20 cellular contexts compared by ENCODE assay signal in the genomic region with DNA sequence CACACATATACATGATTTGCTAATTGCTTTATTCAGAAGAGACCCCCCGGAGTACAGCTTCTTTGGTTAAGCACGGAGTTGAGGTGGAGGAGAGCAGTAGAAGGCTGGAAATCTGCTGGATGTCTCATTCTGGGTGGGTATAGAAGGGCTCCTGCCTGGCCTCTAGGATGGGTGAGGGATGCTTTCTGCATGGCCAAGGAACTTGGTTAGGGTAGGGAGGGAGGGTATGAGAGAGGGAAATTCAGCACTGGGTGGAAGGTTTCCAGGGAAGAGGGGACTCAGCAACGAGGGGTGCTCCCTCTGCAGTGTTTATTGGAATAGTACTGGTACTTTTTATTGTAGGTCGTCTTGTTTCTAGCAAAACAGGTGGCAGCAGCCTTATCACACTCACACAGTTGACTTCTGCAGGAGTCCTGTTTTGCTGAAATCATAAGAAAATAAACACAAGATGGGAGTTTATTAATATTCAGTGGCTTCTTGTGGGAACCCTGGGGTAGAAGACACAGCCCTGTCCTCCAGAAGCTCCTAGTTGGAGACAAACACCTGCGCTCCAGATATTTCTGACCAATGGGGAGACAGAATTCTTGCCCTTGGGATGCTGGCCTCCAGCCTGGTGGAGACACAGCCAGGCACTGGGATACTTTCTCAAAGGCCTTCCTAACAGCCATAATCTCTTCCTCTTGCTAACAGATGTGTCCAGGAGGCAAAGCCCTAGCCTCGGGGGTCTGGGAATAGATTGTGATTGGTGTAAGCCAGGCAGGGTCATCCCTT. TPM values are rescaled to one million over a fixed set of nuclear protein-coding genes. Genes with fewer than 3 reads are reported as not detected.
DNase-seq lines count a peak whose midpoint lies in the region; ATAC-seq, FAIRE-seq and TF ChIP-seq lines count a peak whose summit lies in the region.
"Had no signal": no experiment of that assay in that cellular context is flagged by ENCODE, and none has a peak within 500 bp of the region (broad histone marks: within the 10 kb centered on the region; RNA-seq: fewer than 3 reads in every experiment).

No MANE protein-coding gene starts in this region.

- H3K27me3 ChIP-seq in HCT116 (ENCODE audit: insufficient read depth, low read length) (no peaks in the 10 kb centered on the region), keratinocyte (ENCODE audit: control insufficient read depth, extremely low read depth, insufficient read depth, low read length) (peaks cover 13% of the 10 kb centered on the region), pancreas (no peaks in the 10 kb centered on the region)
- H3K27me3 ChIP-seq: BE2C had no signal

- no TSS peak for BruUV-seq in HCT116 (replicated peaks; lab: Mats Ljungman, UMichigan)

- H3K4me3 ChIP-seq in HCT116 (replicated peaks in 1 of 2; ENCODE audit: low read depth in 1 of 2, low read length in 2 of 2) = no peak overlapping the region
- H3K4me3 ChIP-seq in keratinocyte (ENCODE audit: control insufficient read depth in 2 of 3, extremely low read depth in 1 of 3, insufficient read depth in 2 of 3, low read depth in 1 of 3, low read length in 3 of 3) = no peak overlapping the region
- H3K4me3 ChIP-seq in pancreas = no peak overlapping the region
- H3K4me3 ChIP-seq: SJCRH30 had no signal

- FAIRE-seq in keratinocyte (lab: Jason Lieb, UNC) (no peak), pancreas (lab: Jason Lieb, UNC) (no peak)
- FAIRE-seq: D721Med, GM12892, H54, RCC 7860 had no signal

- intact Hi-C loops in HCT116 (cut with micrococcal nuclease) = loop anchor here (1.0 to 2.0 kb wide), 3 partner anchors 177 to 519 kb away; no protein-coding TSS in a partner anchor
- intact Hi-C loops in pancreas (cut with DNase I) = loop anchor here in 1 of 3 donors (10.0 kb wide), 1 partner anchor 169 kb away; no protein-coding TSS in a partner anchor

- H3K4me1 ChIP-seq in HCT116 (ENCODE audit: control insufficient read depth in 1 of 2, insufficient read depth in 2 of 2, low read length in 2 of 2) (0 out of 4 replicates have a peak, but pooled peaks cover 0 to 3% of the 10 kb centered on the region in 2 experiments), keratinocyte (ENCODE audit: control insufficient read depth, extremely low read depth, insufficient read depth, low read length) (peaks cover 5% of the 10 kb centered on the region), pancreas (peaks cover 0 to 5% (median 4%) of the 10 kb centered on the region in 3 donors)
- H3K4me1 ChIP-seq: BE2C, SJCRH30 had no signal

- WGBS in pancreas, 2 donors = 20 to 26% methylated on average over 6 of the region's 6 CpGs

- ATAC-seq in HCT116 = no peak
- peak; percentile 23 for ATAC-seq in WTC11
- peak in 3 of 4 donors; percentile 2 to 16 (median 8) for ATAC-seq in pancreas
- ATAC-seq in HG03175 (IDR thresholded peaks at IDR 0.05; ENCODE audit: unreplicated experiment) = no peak

- CTCF ChIA-PET in HCT116 (lab: Charles Lee) = interaction anchor here (0.5 to 2.2 kb wide), 13 partner anchors 10 to 650 kb away, joined by 3 to 20 read pairs (median 4); no protein-coding TSS in a partner anchor
- CTCF ChIA-PET in WTC11 (lab: Charles Lee) = interaction anchor here (0.7 to 2.6 kb wide), 44 partner anchors 10 to 508 kb away, joined by 3 to 75 read pairs (median 5); partner anchors contain the start of genes OTUD3 and VWA5B1

- no peaks in the 10 kb centered on the region for H4K20me1 ChIP-seq in HCT116 (ENCODE audit: insufficient read depth)
- no peaks in the 10 kb centered on the region for H4K20me1 ChIP-seq in keratinocyte (ENCODE audit: control insufficient read depth, extremely low read depth, insufficient read depth, low read length)

- DNase-seq in HCT116 (ENCODE audit: low read depth, low spot score) (no peak), WTC11 (ENCODE audit: low spot score) (no peak), keratinocyte (ENCODE audit: low read depth, low spot score) (no peak), pancreas (no peak), NCI-H2107 treated with DMSO at 0.1 percent for 48 hours (lab: John Stamatoyannopoulos, UW; ENCODE audit: unreplicated experiment) (no peak)
- no peak for DNase-seq in stimulated activated naive CD4-positive, alpha-beta T cell treated with Interleukin-2 at 50 U/mL for 16 hours (lab: John Stamatoyannopoulos, UW)
- DNase-seq: DND-41, GDM1, NCI-H187, NCI-H774 had no signal

- H3K79me2 ChIP-seq in HCT116 (ENCODE audit: insufficient read depth, low read length) = no peaks in the 10 kb centered on the region
- no peaks in the 10 kb centered on the region for H3K79me2 ChIP-seq in keratinocyte (ENCODE audit: control insufficient read depth, insufficient read depth, low read length)

- H3K9me1 ChIP-seq in keratinocyte (ENCODE audit: control insufficient read depth, extremely low read depth, insufficient read depth, low read length) = no peaks in the 10 kb centered on the region

- H3K4me3 Mint-ChIP-seq in WTC11 = no peak overlapping the region
- H3K4me3 Mint-ChIP-seq: CD4-positive, alpha-beta memory T cell had no signal

- H3K4me2 ChIP-seq in HCT116 (ENCODE audit: low read length) (peak overlapping the region; percentile 37; the same call in 1 of the 2 replicates), keratinocyte (ENCODE audit: control insufficient read depth, extremely low read depth, insufficient read depth, low read depth, low read length) (peak overlapping the region; percentile 18)

- POLR2A ChIA-PET in HCT116 (lab: Charles Lee) (no interaction called here), WTC11 (lab: Charles Lee) (no interaction called here)

- H3K9me3 Mint-ChIP-seq in WTC11 = no peaks in the 10 kb centered on the region
- H3K9me3 Mint-ChIP-seq: CD4-positive, alpha-beta memory T cell had no signal

- H3K9me2 ChIP-seq in HCT116 (ENCODE audit: insufficient read depth) = no peaks in the 10 kb centered on the region

- no peak overlapping the region; the same call in 1 of the 2 replicates for H3K27ac Mint-ChIP-seq in WTC11
- H3K27ac Mint-ChIP-seq: CD4-positive, alpha-beta memory T cell had no signal

- H3K9me3 ChIP-seq in HCT116 (ENCODE audit: control insufficient read depth in 1 of 2, insufficient read depth in 1 of 2, low read depth in 1 of 2, low read length in 2 of 2) (no peaks in the 10 kb centered on the region), keratinocyte (ENCODE audit: control insufficient read depth, low read depth, low read length) (no peaks in the 10 kb centered on the region), pancreas (no peaks in the 10 kb centered on the region)
- H3K9me3 ChIP-seq: BE2C, SJCRH30 had no signal

- H3K36me3 Mint-ChIP-seq in WTC11 = no peaks in the 10 kb centered on the region
- H3K36me3 Mint-ChIP-seq: CD4-positive, alpha-beta memory T cell had no signal

- no peak overlapping the region for H3K9ac ChIP-seq in HCT116 (ENCODE audit: low read length)
- no peak overlapping the region for H3K9ac ChIP-seq in keratinocyte (ENCODE audit: control insufficient read depth, extremely low read depth, insufficient read depth, low read length)

- dilution Hi-C loops in keratinocyte (cut with MboI; ENCODE audit: extremely low pct_ligation_motif_present, low sequenced_read_pairs) = no loop called here

- no peak overlapping the region for H3K27ac ChIP-seq in HCT116 (ENCODE audit: low read depth, low read length)
- no peak overlapping the region for H3K27ac ChIP-seq in keratinocyte (ENCODE audit: control insufficient read depth, insufficient read depth, low read length)
- H3K27ac ChIP-seq in pancreas = peak overlapping the region in 1 of 4 donors; percentile 42
- H3K27ac ChIP-seq: SJCRH30 had no signal

- no peak for TF ChIP-seq POLR2A in HCT116 (IDR thresholded peaks at IDR 0.05; ENCODE audit: borderline replicate concordance, extremely low read depth, insufficient read depth, insufficient read length)

- no peak for TF ChIP-seq CTCF in HCT116 (IDR thresholded peaks at IDR 0.05 in 2 of 3, conservative IDR thresholded peaks at IDR 0.05 in 1 of 3; ENCODE audit: borderline replicate concordance in 1 of 3, insufficient read depth in 1 of 3, low read depth in 2 of 3, low read length in 2 of 3)
- no peak for TF ChIP-seq CTCF in WTC11 (IDR thresholded peaks at IDR 0.05)
- no peak for TF ChIP-seq CTCF in keratinocyte (optimal IDR thresholded peaks at IDR 0.05 in 1 of 3, IDR thresholded peaks at IDR 0.05 in 1 of 3, conservative IDR thresholded peaks at IDR 0.05 in 1 of 3; ENCODE audit: extremely low read depth in 1 of 3, insufficient read depth in 2 of 3, low read length in 3 of 3)
- TF ChIP-seq CTCF in pancreas (IDR thresholded peaks at IDR 0.05) = no peak

- H3K36me3 ChIP-seq in HCT116 (ENCODE audit: control insufficient read depth in 1 of 2, insufficient read depth in 2 of 2, low read length in 2 of 2) (no peaks in the 10 kb centered on the region), keratinocyte (ENCODE audit: control insufficient read depth in 2 of 2, extremely low read depth in 1 of 2, insufficient read depth in 2 of 2, low read length in 2 of 2) (no peaks in the 10 kb centered on the region), pancreas (no peaks in the 10 kb centered on the region)
- H3K36me3 ChIP-seq: BE2C, SJCRH30 had no signal

- RAD21 ChIA-PET in HCT116 (lab: Charles Lee; ENCODE audit: low non-redundant PET in 1 of 2, low total read pairs in 2 of 2, uncharacterized antibody in 2 of 2, unreplicated experiment in 2 of 2) = interaction anchor here in 1 of 2 experiments (1.1 to 1.6 kb wide), 2 partner anchors 170 to 176 kb away, joined by 3 to 6 read pairs; no protein-coding TSS in a partner anchor

- peaks cover 28% of the 10 kb centered on the region for H3K4me1 Mint-ChIP-seq in WTC11

- TF ChIP-seq RAD21 in HCT116 (IDR thresholded peaks at IDR 0.05; ENCODE audit: low read depth) = no peak

- peaks cover 4% of the 10 kb centered on the region for H3K27me3 Mint-ChIP-seq in WTC11 (ENCODE audit: low read depth)

- H2AFZ ChIP-seq in HCT116 (ENCODE audit: low read depth, low read length, poor library complexity, severe bottlenecking) (peak overlapping the region; percentile 13), keratinocyte (ENCODE audit: control insufficient read depth, low read length) (no peak overlapping the region)

RNA-seq across cellular contexts. Expression of gene PLA2G2A, which starts 3.8 kb away (rescaled TPM):
- total RNA-seq in HCT116 (2021; ENCODE audit: unreplicated experiment) (not detected), WTC11 (2021) (1.2 to 2.6 TPM (median 1.9 TPM) in 3 replicates), pancreas (10 to 100 TPM in 3 of 6 donors, 1 to 10 TPM in 1, under 1 TPM in 2; 0.42 to 53.5 (median 6.1) TPM)
- polyA plus RNA-seq in HCT116 (2012) = not detected in 2 replicates
- polyA plus RNA-seq in keratinocyte (0.08 TPM in 1 of 3 replicates, not detected in the others), pancreas (10 to 100 TPM in 1 of 2 donors, 1 to 10 TPM in 1; 6.7 to 29.7 TPM)
- polyA plus RNA-seq in keratinocyte (2011; ENCODE audit: low read depth) = not detected
- polyA plus RNA-seq in keratinocyte (2011; cell fraction: cytosol; rRNA removed) = not detected in 2 replicates
- not detected in 2 replicates for polyA plus RNA-seq in keratinocyte (2011; cell fraction: nucleus; rRNA removed)
- polyA plus RNA-seq in keratinocyte (2012; ENCODE audit: low replicate concordance) = not detected in 2 replicates
- not detected in 3 replicates for polyA minus RNA-seq in keratinocyte
- not detected for polyA minus RNA-seq in keratinocyte (2011; cell fraction: cytosol; rRNA and poly(A)+ RNA removed)
- polyA minus RNA-seq in keratinocyte (2011; cell fraction: nucleus; rRNA and poly(A)+ RNA removed) = not detected in 2 replicates
- total RNA-seq: CD4-positive, alpha-beta memory T cell; NCI-H460; SJCRH30 had no signal
- polyA plus RNA-seq: AG04450; CD4-positive, alpha-beta memory T cell had no signal

RNA-seq across cellular contexts. Expression of gene PLA2G2E, which starts 52.2 kb away (rescaled TPM):
- total RNA-seq in HCT116 (2021; ENCODE audit: unreplicated experiment) (not detected), WTC11 (2021) (not detected in 3 replicates), pancreas (not detected)
- polyA plus RNA-seq in HCT116 (2012) = not detected in 2 replicates
- polyA plus RNA-seq in keratinocyte (not detected in 3 replicates), pancreas (not detected)
- polyA plus RNA-seq in keratinocyte (2011; ENCODE audit: low read depth) = not detected
- polyA plus RNA-seq in keratinocyte (2011; cell fraction: cytosol; rRNA removed) = not detected in 2 replicates
- polyA plus RNA-seq in keratinocyte (2011; cell fraction: nucleus; rRNA removed) = not detected in 2 replicates
- polyA plus RNA-seq in keratinocyte (2012; ENCODE audit: low replicate concordance) = not detected in 2 replicates
- not detected in 3 replicates for polyA minus RNA-seq in keratinocyte
- not detected for polyA minus RNA-seq in keratinocyte (2011; cell fraction: cytosol; rRNA and poly(A)+ RNA removed)
- polyA minus RNA-seq in keratinocyte (2011; cell fraction: nucleus; rRNA and poly(A)+ RNA removed) = not detected in 2 replicates
- total RNA-seq: CD4-positive, alpha-beta memory T cell; NCI-H460; SJCRH30 had no signal
- polyA plus RNA-seq: AG04450; CD4-positive, alpha-beta memory T cell had no signal

Comparison
In these comparisons a context has a peak if more than half of its experiments do, and no peak if none do; other contexts are left out.
1. ATAC-seq: peak in WTC11 (single experiment) and pancreas (3 of 4); none in HCT116 (single experiment) and HG03175 (single experiment).